Comparison of ENCODE assay signal across 8 cellular contexts in the genomic region with DNA sequence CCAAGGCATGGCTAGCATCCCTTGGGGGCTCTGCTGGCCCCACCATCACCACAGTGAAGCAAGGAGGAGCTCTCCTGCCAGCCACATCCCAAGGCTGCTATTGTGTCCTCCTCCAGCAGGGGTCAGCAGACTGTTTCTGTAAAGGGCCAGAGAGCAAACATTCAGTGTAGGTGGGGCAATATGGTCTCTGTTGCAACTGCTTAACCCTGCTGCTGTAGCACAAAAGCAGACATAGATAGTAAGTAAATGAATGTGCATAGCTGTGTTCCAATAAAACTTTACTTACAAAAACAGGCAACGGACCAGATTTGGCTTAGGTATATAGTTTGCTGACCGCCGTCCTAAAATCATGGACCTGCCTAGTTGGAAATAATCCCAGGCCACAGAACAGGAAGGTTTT. TPM values are rescaled to one million over a fixed set of nuclear protein-coding genes. Genes with fewer than 3 reads are reported as not detected.
DNase-seq lines count a peak whose midpoint lies in the region; ATAC-seq and TF ChIP-seq lines count a peak whose summit lies in the region.

No MANE protein-coding gene starts in this region.

- H3K9me3 Mint-ChIP-seq in activated naive CD4-positive, alpha-beta T cell treated with anti-CD3 and anti-CD28 coated beads for 36 hours = no peaks in the 10 kb centered on the region

- H3K27ac ChIP-seq in heart right ventricle = no peak overlapping the region

- H3K4me1 Mint-ChIP-seq in activated naive CD4-positive, alpha-beta T cell treated with anti-CD3 and anti-CD28 coated beads for 36 hours (ENCODE audit: low read depth) = peaks cover 6% of the 10 kb centered on the region

- H3K4me3 Mint-ChIP-seq in activated naive CD4-positive, alpha-beta T cell treated with anti-CD3 and anti-CD28 coated beads for 36 hours = no peak overlapping the region

- TF ChIP-seq CTCF in heart right ventricle (IDR thresholded peaks at IDR 0.05) = peak; percentile 72 to 90 (median 84)

- ATAC-seq in GM21529 (IDR thresholded peaks at IDR 0.05; ENCODE audit: unreplicated experiment) = peak; percentile 56
- peak in 7 of 8 donors; percentile 58 to 78 (median 71) for ATAC-seq in heart right ventricle

- H3K4me3 ChIP-seq in heart right ventricle = no peak overlapping the region

- H3K27ac Mint-ChIP-seq in activated naive CD4-positive, alpha-beta T cell treated with anti-CD3 and anti-CD28 coated beads for 36 hours = no peak overlapping the region

- CTCF ChIA-PET in activated naive CD4-positive, alpha-beta T cell treated with anti-CD3 and anti-CD28 coated beads for 36 hours (lab: Charles Lee) = interaction anchor here (0.6 to 3.5 kb wide), 35 partner anchors 9 to 1209 kb away, joined by 3 to 27 read pairs (median 4); no protein-coding TSS in a partner anchor

- peaks cover 0 to 41% (median 25%) of the 10 kb centered on the region in 9 donors for H3K4me1 ChIP-seq in heart right ventricle

- H3K36me3 ChIP-seq in heart right ventricle = no peaks in the 10 kb centered on the region

- peaks cover 0 to 29% (median 0%) of the 10 kb centered on the region in 7 donors for H3K27me3 ChIP-seq in heart right ventricle

- H3K36me3 Mint-ChIP-seq in activated naive CD4-positive, alpha-beta T cell treated with anti-CD3 and anti-CD28 coated beads for 36 hours (ENCODE audit: low read depth) = no peaks in the 10 kb centered on the region

- no peaks in the 10 kb centered on the region for H3K9me3 ChIP-seq in heart right ventricle

- DNase-seq in COR-L47 (lab: John Stamatoyannopoulos, UW) (peak; percentile 76), NCI-H1092 (lab: John Stamatoyannopoulos, UW) (peak; percentile 82), SK-N-DZ (ENCODE audit: low spot score) (peak; percentile 60), heart right ventricle (peak; percentile 56 to 73), retina (peak; percentile 73), cortex of kidney (lab: John Stamatoyannopoulos, UW) (no peak)
- peak; percentile 84 for DNase-seq in activated naive CD4-positive, alpha-beta T cell treated with anti-CD3 and anti-CD28 coated beads for 36 hours

- H3K27me3 Mint-ChIP-seq in activated naive CD4-positive, alpha-beta T cell treated with anti-CD3 and anti-CD28 coated beads for 36 hours (ENCODE audit: low read depth) = peaks cover 36% of the 10 kb centered on the region

- 90 to 94% methylated on average over 3 of the region's 3 CpGs for WGBS in heart right ventricle, 2 donors

- intact Hi-C loops in activated naive CD4-positive, alpha-beta T cell treated with anti-CD3 and anti-CD28 coated beads for 36 hours (cut with micrococcal nuclease) = loop anchor here (1.0 kb wide), 3 partner anchors 11 to 219 kb away; no protein-coding TSS in a partner anchor
- intact Hi-C loops in heart right ventricle (cut with DNase I) = loop anchor here (2.0 to 10.0 kb wide), 13 partner anchors 33 to 671 kb away; no protein-coding TSS in a partner anchor

RNA-seq across cellular contexts. Expression of gene ZBTB7C, which starts 36.4 kb away (rescaled TPM):
- not detected in 2 replicates for polyA plus RNA-seq in SK-N-DZ (2014; cell fraction: cytosol; rRNA removed)
- not detected in 2 replicates for polyA plus RNA-seq in SK-N-DZ (2014; cell fraction: nucleus; rRNA removed)
- total RNA-seq in activated naive CD4-positive, alpha-beta T cell treated with anti-CD3 and anti-CD28 coated beads for 36 hours = not detected
- 1 to 10 TPM in 8 of 10 donors, under 1 TPM in 2; 0.86 to 6.3 (median 1.5) TPM for total RNA-seq in heart right ventricle
- under 1 TPM; 0.49 to 0.80 TPM for polyA plus RNA-seq in heart right ventricle
